Comparison of ENCODE assay signal across 19 cellular contexts in the genomic region with DNA sequence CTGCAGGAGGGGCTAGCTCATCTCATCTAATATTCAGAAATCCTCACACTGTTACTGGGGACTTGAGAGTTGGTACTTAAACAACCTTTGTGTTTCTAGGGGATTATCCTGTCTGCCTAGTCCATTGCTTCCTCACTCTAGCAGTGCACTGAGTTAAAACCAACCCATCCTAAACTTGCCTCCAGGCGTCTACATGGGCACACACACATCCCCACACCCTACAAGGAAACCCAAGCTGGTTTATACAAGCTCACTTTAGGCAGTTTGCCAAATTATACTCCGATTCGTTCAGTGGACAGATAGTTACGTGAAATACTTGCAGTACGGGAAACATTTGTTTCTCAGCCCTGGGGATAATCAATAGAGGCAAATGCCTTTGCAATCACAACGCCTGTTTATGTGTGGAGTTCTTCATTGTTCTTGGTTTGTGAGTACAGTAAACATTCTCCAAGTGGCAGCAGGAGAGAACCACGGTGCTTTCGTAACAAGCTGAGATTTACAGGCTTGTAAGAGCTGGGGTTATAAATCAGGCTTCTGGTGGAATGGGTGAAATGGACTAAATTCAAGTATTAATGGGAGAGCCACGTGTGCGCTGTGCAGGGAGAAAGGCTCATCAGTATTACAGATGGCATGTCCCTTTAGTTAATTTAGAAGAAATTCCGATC.
A peak's percentile ranks its signal among the peaks of the same experiment; 100 is the strongest.
DNase-seq lines count a peak whose midpoint lies in the region; FAIRE-seq and TF ChIP-seq lines count a peak whose summit lies in the region.
"Had no signal": no experiment of that assay in that cellular context is flagged by ENCODE, and none has a peak within 500 bp of the region (broad histone marks: within the 10 kb centered on the region; RNA-seq: fewer than 3 reads in every experiment).

No MANE protein-coding gene starts in this region.

- H3K27me3 ChIP-seq in smooth muscle cell (ENCODE audit: low read depth) (no peaks in the 10 kb centered on the region), small intestine (ENCODE audit: control insufficient read depth in 2 of 2, insufficient read depth in 2 of 2, low read length in 2 of 2) (no peaks in the 10 kb centered on the region)
- H3K27me3 ChIP-seq: brain microvascular endothelial cell had no signal

- no peaks in the 10 kb centered on the region for H3K9me3 ChIP-seq in SK-N-MC (ENCODE audit: low read depth, low read length)
- no peaks in the 10 kb centered on the region for H3K9me3 ChIP-seq in smooth muscle cell (replicated peaks; ENCODE audit: low read depth)
- H3K9me3 ChIP-seq in small intestine (ENCODE audit: control insufficient read depth, low read depth) = no peaks in the 10 kb centered on the region

- peak overlapping the region; percentile 21 for H2AFZ ChIP-seq in smooth muscle cell (ENCODE audit: low read depth)

- H3K9ac ChIP-seq in SK-N-MC (ENCODE audit: insufficient read length) (peak overlapping the region; percentile 4), smooth muscle cell (ENCODE audit: low read depth) (no peak overlapping the region)
- H3K9ac ChIP-seq: KMS-11 had no signal

- H3K27ac ChIP-seq in SK-N-MC (peak overlapping the region; percentile 32; the same call in 1 of the 2 replicates), smooth muscle cell (ENCODE audit: low read depth) (no peak overlapping the region), small intestine (ENCODE audit: low read depth in 1 of 2, low read length in 1 of 2) (no peak overlapping the region)
- H3K27ac ChIP-seq: 22Rv1, brain microvascular endothelial cell, KMS-11 had no signal

- no peak for TF ChIP-seq CTCF in smooth muscle cell (IDR thresholded peaks at IDR 0.05; ENCODE audit: borderline replicate concordance, insufficient read depth, poor library complexity, severe bottlenecking)

- H3K4me3 ChIP-seq in SK-N-MC (peak overlapping the region; percentile 67), smooth muscle cell (peak overlapping the region; percentile 11), small intestine (ENCODE audit: low read depth in 1 of 2, low read length in 2 of 2) (no peak overlapping the region)

- no peak for FAIRE-seq in small intestine (lab: Jason Lieb, UNC)
- FAIRE-seq: GM19239 had no signal

- no peaks in the 10 kb centered on the region for H3K79me2 ChIP-seq in smooth muscle cell (ENCODE audit: low read depth)

- H3K36me3 ChIP-seq in SK-N-MC (ENCODE audit: insufficient read depth, low read length) (no peaks in the 10 kb centered on the region), smooth muscle cell (ENCODE audit: low read depth) (no peaks in the 10 kb centered on the region), small intestine (ENCODE audit: control insufficient read depth in 2 of 2, insufficient read depth in 2 of 2, low read length in 2 of 2) (no peaks in the 10 kb centered on the region)
- H3K36me3 ChIP-seq: brain microvascular endothelial cell had no signal

- peak overlapping the region; percentile 77 for H3K4me2 ChIP-seq in smooth muscle cell
- H3K4me2 ChIP-seq: KMS-11 had no signal

- no peaks in the 10 kb centered on the region for H3F3A ChIP-seq in smooth muscle cell (ENCODE audit: low read depth)

- WGBS in smooth muscle cell (ENCODE audit: low lambda C conversion rate) = 35% methylated on average over 11 of the region's 11 CpGs
- 38 to 47% (median 45%) methylated on average over 11 of the region's 11 CpGs for WGBS in small intestine, 3 donors

- H4K20me1 ChIP-seq in smooth muscle cell (ENCODE audit: low read depth) = no peaks in the 10 kb centered on the region

- H3K4me1 ChIP-seq in smooth muscle cell (ENCODE audit: low read depth) (peaks cover 16% of the 10 kb centered on the region), small intestine (ENCODE audit: control insufficient read depth in 2 of 2, insufficient read depth in 1 of 2, low read depth in 1 of 2, low read length in 1 of 2) (no peaks in the 10 kb centered on the region)

- peak; percentile 5 for DNase-seq in DMS153 (lab: John Stamatoyannopoulos, UW)
- DNase-seq in DMS153 treated with DMSO at 0.1 percent for 48 hours (lab: John Stamatoyannopoulos, UW; ENCODE audit: unreplicated experiment) = no peak
- DNase-seq in SK-N-MC (ENCODE audit: low read depth, low spot score) = peak; percentile 87
- DNase-seq in iPS-NIHi11 (ENCODE audit: low spot score) = peak; percentile 21
- DNase-seq in smooth muscle cell (lab: John Stamatoyannopoulos, UW; ENCODE audit: unreplicated experiment) = no peak
- DNase-seq in HUDEP-2 (lab: John Stamatoyannopoulos, UW; ENCODE audit: unreplicated experiment in 76 of 76) = no peak
- no peak for DNase-seq in small intestine
- DNase-seq in germinal center (ENCODE audit: low spot score) = no peak
- DNase-seq: activated CD4-positive, alpha-beta T cell treated with anti-CD3 and anti-CD28 coated beads for 48 hours; activated naive CD4-positive, alpha-beta T cell treated with anti-CD3 and anti-CD28 coated beads, Interleukin-2, amount 10 ng/mL, durations not matched to agents 7 days and 5 days; brain microvascular endothelial cell; DMS79; NCI-H1417 treated with DMSO at 0.1 percent for 48 hours; NCI-H446; stimulated activated naive CD4-positive, alpha-beta T cell; T1000 had no signal

Comparison
In these comparisons a context has a peak if more than half of its experiments do, and no peak if none do; other contexts are left out.
1. DNase-seq: peak in DMS153 (single experiment), SK-N-MC (single experiment) and iPS-NIHi11 (single experiment); none in DMS153 treated with DMSO at 0.1 percent for 48 hours (single experiment), smooth muscle cell (single experiment), HUDEP-2 (0 of 76), small intestine (single experiment) and germinal center (single experiment).
2. H3K4me3 ChIP-seq: peak in SK-N-MC (single experiment) and smooth muscle cell (single experiment); none in small intestine (0 of 2).